ENCODE assay signal across 19 cellular contexts in genomic region chr10:34654211-34654610, GRCh38.
A peak's percentile ranks its signal among the peaks of the same experiment; 100 is the strongest.
DNase-seq lines count a peak whose midpoint lies in the region; ATAC-seq and TF ChIP-seq lines count a peak whose summit lies in the region.
"Had no signal": no experiment of that assay in that cellular context is flagged by ENCODE, and none has a peak within 500 bp of the region (broad histone marks: within the 10 kb centered on the region; RNA-seq: fewer than 3 reads in every experiment).

No MANE protein-coding gene starts in this region.

- H3K4me1 Mint-ChIP-seq in GM23338: peaks cover 77% of the 10 kb centered on the region
- H3K4me1 Mint-ChIP-seq in endodermal cell: peaks cover 65% of the 10 kb centered on the region
- H3K4me1 Mint-ChIP-seq in type B pancreatic cell (ENCODE audit: unreplicated experiment): peaks cover 35% of the 10 kb centered on the region
- H3K4me1 Mint-ChIP-seq: CD4-positive, alpha-beta memory T cell had no signal

- peaks cover 75% of the 10 kb centered on the region for H3K79me2 ChIP-seq in GM23338 (replicated peaks; ENCODE audit: insufficient read depth)

- WGBS in endodermal cell (ENCODE audit: insufficient coverage in 1 of 2, insufficient read length in 1 of 2), 2 experiments: 88 to 100% methylated on average over 2 to 3 of the region's 3 CpGs
- WGBS in right lobe of liver (ENCODE audit: insufficient coverage, low coverage, low lambda C conversion rate, missing lambda C conversion rate): 42% methylated on average over 3 of the region's 3 CpGs

- H3K27ac ChIP-seq in GM23338 (ENCODE audit: low read depth) (no peak overlapping the region), endodermal cell (ENCODE audit: low read depth, low read length) (no peak overlapping the region), right lobe of liver (no peak overlapping the region)
- H3K27ac ChIP-seq: 22Rv1 had no signal

- H3F3A ChIP-seq in GM23338 (replicated peaks; ENCODE audit: low read depth): no peaks in the 10 kb centered on the region; the same call in 1 of the 2 replicates

- no peaks in the 10 kb centered on the region for H4K20me1 ChIP-seq in GM23338 (replicated peaks; ENCODE audit: insufficient read depth)

- no peaks in the 10 kb centered on the region for H3K9me2 ChIP-seq in GM23338 (ENCODE audit: insufficient read depth)

- H3K4me2 ChIP-seq in GM23338: no peak overlapping the region

- H3K36me3 Mint-ChIP-seq in GM23338 (ENCODE audit: low read depth) (no peaks in the 10 kb centered on the region), endodermal cell (ENCODE audit: low read depth) (peaks cover 2% of the 10 kb centered on the region), type B pancreatic cell (peaks cover 4% of the 10 kb centered on the region)
- H3K36me3 Mint-ChIP-seq: CD4-positive, alpha-beta memory T cell had no signal

- H3K9me3 ChIP-seq in endodermal cell (ENCODE audit: control insufficient read depth, low read length): no peaks in the 10 kb centered on the region
- H3K9me3 ChIP-seq in right lobe of liver: no peaks in the 10 kb centered on the region
- H3K9me3 ChIP-seq: HAP-1 had no signal

- H2AFZ ChIP-seq in GM23338: no peak overlapping the region

- H3K4me3 Mint-ChIP-seq in GM23338 (no peak overlapping the region), endodermal cell (no peak overlapping the region), type B pancreatic cell (no peak overlapping the region)
- H3K4me3 Mint-ChIP-seq: CD4-positive, alpha-beta memory T cell; HFFc6 had no signal

- H3K36me3 ChIP-seq in GM23338 (ENCODE audit: insufficient read depth) (no peaks in the 10 kb centered on the region), endodermal cell (ENCODE audit: control insufficient read depth, insufficient read depth, low read length) (no peaks in the 10 kb centered on the region), right lobe of liver (no peaks in the 10 kb centered on the region)
- H3K36me3 ChIP-seq: HAP-1 had no signal

- no peak for TF ChIP-seq CTCF in GM23338 (conservative IDR thresholded peaks at IDR 0.05; ENCODE audit: low read depth in 2 of 2)
- TF ChIP-seq CTCF in endodermal cell (conservative IDR thresholded peaks at IDR 0.05): no peak
- TF ChIP-seq CTCF in right lobe of liver (IDR thresholded peaks at IDR 0.05): no peak
- no peak for TF ChIP-seq CTCF in type B pancreatic cell (conservative IDR thresholded peaks at IDR 0.05)

- no peak for DNase-seq in GM23338 (ENCODE audit: low spot score)
- DNase-seq in endodermal cell: peak; percentile 5
- DNase-seq in left lobe of liver (ENCODE audit: low spot score): no peak
- no peak for DNase-seq in right lobe of liver
- no peak for DNase-seq in Ammon's horn (ENCODE audit: low spot score)
- no peak for DNase-seq in stimulated activated CD4-positive, alpha-beta T cell treated with anti-CD3 and anti-CD28 coated beads, Interleukin-4, amount 100 ng/mL, for 24 hours
- no peak for DNase-seq in type B pancreatic cell (ENCODE audit: extremely low spot score, unreplicated experiment)
- DNase-seq: C1 segment of cervical spinal cord; Calu3; CD4-positive, alpha-beta memory T cell; COR-L47; DMS53; DMS79 treated with DMSO at 0.1 percent for 48 hours; GF-D8; GOT3; HFFc6 had no signal

- ATAC-seq in GM23338 (no peak), left lobe of liver (peak; percentile 52), right lobe of liver (peak; percentile 48 to 66 (median 55)), GM19455 (IDR thresholded peaks at IDR 0.05; ENCODE audit: unreplicated experiment) (no peak)

- TF ChIP-seq POLR2A in right lobe of liver (IDR thresholded peaks at IDR 0.05): no peak

- H3K4me3 ChIP-seq in GM23338: no peak overlapping the region
- H3K4me3 ChIP-seq in endodermal cell (ENCODE audit: low read length): no peak overlapping the region
- no peak overlapping the region for H3K4me3 ChIP-seq in right lobe of liver
- H3K4me3 ChIP-seq: HAP-1 had no signal

- H3K27me3 ChIP-seq in GM23338 (ENCODE audit: insufficient read depth): no peaks in the 10 kb centered on the region
- H3K27me3 ChIP-seq in endodermal cell (ENCODE audit: control insufficient read depth, insufficient read depth, low read length, poor library complexity, severe bottlenecking): no peaks in the 10 kb centered on the region
- no peaks in the 10 kb centered on the region for H3K27me3 ChIP-seq in right lobe of liver

- H3K4me1 ChIP-seq in GM23338 (ENCODE audit: insufficient read depth) (peaks cover 66% of the 10 kb centered on the region), endodermal cell (ENCODE audit: control insufficient read depth, insufficient read depth, low read length) (peaks cover 14% of the 10 kb centered on the region), right lobe of liver (peaks cover 0 to 24% (median 11%) of the 10 kb centered on the region in 4 donors)

- H3K9me3 Mint-ChIP-seq in GM23338: no peaks in the 10 kb centered on the region
- H3K9me3 Mint-ChIP-seq in endodermal cell: peaks cover 1% of the 10 kb centered on the region
- H3K9me3 Mint-ChIP-seq in type B pancreatic cell: no peaks in the 10 kb centered on the region
- H3K9me3 Mint-ChIP-seq: CD4-positive, alpha-beta memory T cell; HFFc6 had no signal

- no peak overlapping the region for H3K9ac ChIP-seq in endodermal cell (ENCODE audit: extremely low read depth, low read length, poor library complexity, severe bottlenecking)

- H3K27ac Mint-ChIP-seq in GM23338: peak overlapping the region; percentile 29; the same call in 1 of the 2 replicates
- H3K27ac Mint-ChIP-seq in endodermal cell: no peak overlapping the region
- H3K27ac Mint-ChIP-seq in type B pancreatic cell: no peak overlapping the region
- H3K27ac Mint-ChIP-seq: HFFc6 had no signal

- H3K27me3 Mint-ChIP-seq in GM23338 (ENCODE audit: insufficient read depth, low read depth, poor library complexity): peaks cover 3% of the 10 kb centered on the region
- no peaks in the 10 kb centered on the region for H3K27me3 Mint-ChIP-seq in endodermal cell (ENCODE audit: insufficient read depth)
- H3K27me3 Mint-ChIP-seq in type B pancreatic cell: no peaks in the 10 kb centered on the region

- intact Hi-C loops in right lobe of liver (cut with DNase I): no loop called here

TF ChIP-seq in GM23338, 12 proteins besides CTCF, POLR2A, EP300 and RAD21 (continues in another document):
- no peak for TF ChIP-seq REST (IDR thresholded peaks at IDR 0.05; ENCODE audit: unreplicated experiment)
- TF ChIP-seq CREB1 (CRISPR knock-in tag; IDR thresholded peaks at IDR 0.05; ENCODE audit: low read depth): no peak
- no peak for TF ChIP-seq ZNF331 (CRISPR knock-in tag; IDR thresholded peaks at IDR 0.05; ENCODE audit: low read depth)
- TF ChIP-seq ZNF114 (CRISPR knock-in tag; IDR thresholded peaks at IDR 0.05): no peak
- no peak for TF ChIP-seq EZH2 (IDR thresholded peaks at IDR 0.05; ENCODE audit: low read depth, unreplicated experiment)

Comparison
In these comparisons a context has a peak if more than half of its experiments do, and no peak if none do; other contexts are left out.
1. ATAC-seq: peak in left lobe of liver (single experiment) and right lobe of liver (4 of 4); none in GM23338 (single experiment) and GM19455 (single experiment).